ENCODE assay signal across 16 cellular contexts in the genomic region with DNA sequence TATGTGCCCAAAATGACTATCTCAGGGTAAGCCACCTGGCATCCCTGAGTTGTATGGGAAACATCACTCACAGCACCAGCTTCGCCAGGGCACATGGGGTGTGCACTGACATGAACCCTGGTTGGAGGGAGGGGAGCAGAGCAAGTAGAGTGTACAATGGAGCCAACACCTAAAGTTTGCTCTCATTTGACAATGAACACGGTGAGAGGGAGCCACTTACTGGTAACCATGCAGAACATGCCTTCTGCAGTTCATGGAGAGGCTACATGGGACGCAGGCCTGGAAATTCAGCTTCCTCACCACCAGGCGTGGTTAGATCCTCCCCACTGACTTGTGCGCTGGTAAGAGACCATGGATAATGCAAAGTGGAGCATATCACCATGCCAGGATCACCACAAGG. TPM values are rescaled to one million over a fixed set of nuclear protein-coding genes. Genes with fewer than 3 reads are reported as not detected.
DNase-seq lines count a peak whose midpoint lies in the region; ATAC-seq and TF ChIP-seq lines count a peak whose summit lies in the region.
"Had no signal": no experiment of that assay in that cellular context is flagged by ENCODE, and none has a peak within 500 bp of the region (broad histone marks: within the 10 kb centered on the region; RNA-seq: fewer than 3 reads in every experiment).

No MANE protein-coding gene starts in this region.

- no peak for DNase-seq in activated T-cell treated with anti-CD3 and anti-CD28 coated beads, Interleukin-2, amount 50 U/mL, for 24 hours
- no peak for DNase-seq in activated T-cell treated with anti-CD3 and anti-CD28 coated beads, Interleukin-2, amount 50 U/mL, for 4 hours
- DNase-seq in breast epithelium (ENCODE audit: low spot score in 2 of 2) (no peak), right cardiac atrium (no peak), type B pancreatic cell (ENCODE audit: extremely low spot score, unreplicated experiment) (no peak), RPMI8226 (no peak), NCI-H82 treated with DMSO at 0.1 percent for 48 hours (lab: John Stamatoyannopoulos, UW; ENCODE audit: unreplicated experiment) (no peak), substantia nigra (lab: John Stamatoyannopoulos, UW) (no peak)
- DNase-seq: activated naive CD8-positive, alpha-beta T cell treated with anti-CD3 and anti-CD28 coated beads, Interleukin-2, amount 10 ng/mL, durations not matched to agents 7 days and 5 days; cerebellar nuclear complex; COR-L47; HCEC 1CT; kidney glomerular epithelial cell; NCI-H1436; NCI-H446 had no signal

- H3K27me3 Mint-ChIP-seq in activated T-cell treated with anti-CD3 and anti-CD28 coated beads, Interleukin-2, amount 50 U/mL, for 24 hours: no peaks in the 10 kb centered on the region
- H3K27me3 Mint-ChIP-seq in activated T-cell treated with anti-CD3 and anti-CD28 coated beads, Interleukin-2, amount 50 U/mL, for 4 hours (ENCODE audit: low read depth): no peaks in the 10 kb centered on the region
- H3K27me3 Mint-ChIP-seq in type B pancreatic cell: no peaks in the 10 kb centered on the region
- H3K27me3 Mint-ChIP-seq: activated naive CD8-positive, alpha-beta T cell treated with anti-CD3 and anti-CD28 coated beads, Interleukin-2, amount 10 ng/mL, durations not matched to agents 7 days and 5 days had no signal

- no peak for TF ChIP-seq POLR2A in breast epithelium (IDR thresholded peaks at IDR 0.05)

- peak overlapping the region; percentile 61 for H3K27ac Mint-ChIP-seq in activated T-cell treated with anti-CD3 and anti-CD28 coated beads, Interleukin-2, amount 50 U/mL, for 24 hours
- peak overlapping the region; percentile 73 for H3K27ac Mint-ChIP-seq in type B pancreatic cell
- H3K27ac Mint-ChIP-seq: activated naive CD8-positive, alpha-beta T cell treated with anti-CD3 and anti-CD28 coated beads, Interleukin-2, amount 10 ng/mL, durations not matched to agents 7 days and 5 days had no signal

- no peaks in the 10 kb centered on the region for H3K9me3 Mint-ChIP-seq in activated T-cell treated with anti-CD3 and anti-CD28 coated beads, Interleukin-2, amount 50 U/mL, for 24 hours
- no peaks in the 10 kb centered on the region for H3K9me3 Mint-ChIP-seq in activated T-cell treated with anti-CD3 and anti-CD28 coated beads, Interleukin-2, amount 50 U/mL, for 4 hours
- H3K9me3 Mint-ChIP-seq in type B pancreatic cell: no peaks in the 10 kb centered on the region
- H3K9me3 Mint-ChIP-seq: activated naive CD8-positive, alpha-beta T cell treated with anti-CD3 and anti-CD28 coated beads, Interleukin-2, amount 10 ng/mL, durations not matched to agents 7 days and 5 days had no signal

- H3K36me3 Mint-ChIP-seq in activated T-cell treated with anti-CD3 and anti-CD28 coated beads, Interleukin-2, amount 50 U/mL, for 24 hours (ENCODE audit: low read depth): peaks cover 36% of the 10 kb centered on the region
- peaks cover 12% of the 10 kb centered on the region for H3K36me3 Mint-ChIP-seq in activated T-cell treated with anti-CD3 and anti-CD28 coated beads, Interleukin-2, amount 50 U/mL, for 4 hours (ENCODE audit: insufficient read depth)
- H3K36me3 Mint-ChIP-seq in type B pancreatic cell: peaks cover 10% of the 10 kb centered on the region

- H3K4me3 Mint-ChIP-seq in activated T-cell treated with anti-CD3 and anti-CD28 coated beads, Interleukin-2, amount 50 U/mL, for 24 hours: no peak overlapping the region
- no peak overlapping the region for H3K4me3 Mint-ChIP-seq in activated T-cell treated with anti-CD3 and anti-CD28 coated beads, Interleukin-2, amount 50 U/mL, for 4 hours
- H3K4me3 Mint-ChIP-seq in type B pancreatic cell: no peak overlapping the region
- H3K4me3 Mint-ChIP-seq: activated naive CD8-positive, alpha-beta T cell treated with anti-CD3 and anti-CD28 coated beads, Interleukin-2, amount 10 ng/mL, durations not matched to agents 7 days and 5 days had no signal

- TF ChIP-seq CTCF in breast epithelium (IDR thresholded peaks at IDR 0.05) (no peak), type B pancreatic cell (conservative IDR thresholded peaks at IDR 0.05) (no peak)

- no peak for ATAC-seq in activated T-cell treated with anti-CD3 and anti-CD28 coated beads, Interleukin-2, amount 50 U/mL, for 4 hours
- no peak for ATAC-seq in right cardiac atrium
- ATAC-seq: SK-N-SH treated with all-trans-retinoic acid at 6 μM for 48 hours had no signal

- H3K4me3 ChIP-seq in breast epithelium (no peak overlapping the region), right cardiac atrium (ENCODE audit: low read length) (no peak overlapping the region)

- H3K9me3 ChIP-seq in breast epithelium (no peaks in the 10 kb centered on the region), right cardiac atrium (ENCODE audit: control insufficient read depth, low read length) (no peaks in the 10 kb centered on the region)

- H3K27me3 ChIP-seq in breast epithelium (no peaks in the 10 kb centered on the region), right cardiac atrium (ENCODE audit: control insufficient read depth, insufficient read depth) (no peaks in the 10 kb centered on the region)

- peaks cover 24% of the 10 kb centered on the region for H3K4me1 Mint-ChIP-seq in activated T-cell treated with anti-CD3 and anti-CD28 coated beads, Interleukin-2, amount 50 U/mL, for 24 hours (ENCODE audit: low read depth)
- H3K4me1 Mint-ChIP-seq in activated T-cell treated with anti-CD3 and anti-CD28 coated beads, Interleukin-2, amount 50 U/mL, for 4 hours (ENCODE audit: low read depth): peaks cover 18% of the 10 kb centered on the region
- peaks cover 12% of the 10 kb centered on the region for H3K4me1 Mint-ChIP-seq in type B pancreatic cell (ENCODE audit: unreplicated experiment)

- intact Hi-C loops in breast epithelium (cut with DNase I; ENCODE audit: low total_unique reads) (no loop called here), right cardiac atrium (cut with DNase I) (loop anchor here in 2 of 4 donors (10.0 kb wide), 1 partner anchor 108 kb away; a partner anchor contains a TSS)

- WGBS in right cardiac atrium: 69% methylated on average over 5 of the region's 5 CpGs

- peaks cover 4% of the 10 kb centered on the region for H3K36me3 ChIP-seq in breast epithelium

- H3K27ac ChIP-seq in breast epithelium: peak overlapping the region; percentile 33 to 83
- H3K27ac ChIP-seq in right cardiac atrium (ENCODE audit: low read length): peak overlapping the region; percentile 26
- H3K27ac ChIP-seq in substantia nigra (ENCODE audit: low read depth, low read length, poor library complexity, severe bottlenecking): no peak overlapping the region

- H3K4me1 ChIP-seq in breast epithelium: peaks cover 10 to 20% of the 10 kb centered on the region in 2 donors
- H3K4me1 ChIP-seq in right cardiac atrium (ENCODE audit: control insufficient read depth, insufficient read depth, low read length): peaks cover 25% of the 10 kb centered on the region

RNA-seq across cellular contexts. Expression of a gene that starts 10.0 kb away (rescaled TPM):
- 1 to 10 TPM; 5.0 to 7.1 (median 6.5) TPM for total RNA-seq in activated T-cell treated with anti-CD3 and anti-CD28 coated beads, Interleukin-2, amount 50 U/mL, for 4 hours
- total RNA-seq in breast epithelium (1 to 10 TPM; 4.3 to 9.5 (median 8.2) TPM), right cardiac atrium (10 to 100 TPM in 1 of 4 donors, 1 to 10 TPM in 3; 4.0 to 11.9 (median 5.0) TPM), type B pancreatic cell (ENCODE audit: low replicate concordance) (11.1 and 12.9 TPM in 2 replicates)
- polyA plus RNA-seq in right cardiac atrium: 9.3 TPM

RNA-seq across cellular contexts. Expression of a gene that starts 34.5 kb away (rescaled TPM):
- 10 to 100 TPM; 10.6 to 16.6 (median 11.1) TPM for total RNA-seq in activated T-cell treated with anti-CD3 and anti-CD28 coated beads, Interleukin-2, amount 50 U/mL, for 4 hours
- total RNA-seq in breast epithelium (10 to 100 TPM in 2 of 3 donors, 1 to 10 TPM in 1; 7.5 to 18.0 (median 12.9) TPM), right cardiac atrium (1 to 10 TPM; 2.2 to 4.3 (median 3.2) TPM), type B pancreatic cell (ENCODE audit: low replicate concordance) (20.2 and 29.5 TPM in 2 replicates)
- 2.7 TPM for polyA plus RNA-seq in right cardiac atrium
